In genomic region chr5:161397448-161397847, GRCh38 we compare ENCODE assay signal across 26 cellular contexts.
DNase-seq lines count a peak whose midpoint lies in the region; ATAC-seq, FAIRE-seq and TF ChIP-seq lines count a peak whose summit lies in the region.
"Had no signal": no experiment of that assay in that cellular context is flagged by ENCODE, and none has a peak within 500 bp of the region (broad histone marks: within the 10 kb centered on the region; RNA-seq: fewer than 3 reads in every experiment).

No MANE protein-coding gene starts in this region.

- H3K9me3 ChIP-seq in HepG2 (ENCODE audit: low read length): no peaks in the 10 kb centered on the region
- H3K9me3 ChIP-seq in right lobe of liver: no peaks in the 10 kb centered on the region
- H3K9me3 ChIP-seq in A549: no peaks in the 10 kb centered on the region
- no peaks in the 10 kb centered on the region; the same call in 1 of the 2 replicates for H3K9me3 ChIP-seq in K562 (replicated peaks; ENCODE audit: control insufficient read depth, insufficient read depth, low read depth, low read length)
- H3K9me3 ChIP-seq in PC-3 (ENCODE audit: low read length): peaks cover 12% of the 10 kb centered on the region; the same call in 1 of the 2 replicates
- H3K9me3 ChIP-seq: BE2C, BLaER1 had no signal

- TF ChIP-seq CTCF in HepG2 (CRISPR knock-in tag; IDR thresholded peaks at IDR 0.05) (no peak), right lobe of liver (IDR thresholded peaks at IDR 0.05) (no peak), A549 (IDR thresholded peaks at IDR 0.05) (no peak), K562 (IDR thresholded peaks at IDR 0.05 in 2 of 3, conservative IDR thresholded peaks at IDR 0.05 in 1 of 3; ENCODE audit: insufficient read depth in 2 of 3, low read depth in 1 of 3, low read length in 3 of 3) (no peak), PC-3 (conservative IDR thresholded peaks at IDR 0.05; ENCODE audit: low read depth, low read length) (no peak)

- H3K9ac ChIP-seq in HepG2 (ENCODE audit: insufficient read depth, low read depth, low read length): no peak overlapping the region
- H3K9ac ChIP-seq in K562 (ENCODE audit: insufficient read depth in 1 of 2, low read depth in 2 of 2, low read length in 2 of 2): no peak overlapping the region
- no peak overlapping the region for H3K9ac ChIP-seq in PC-3 (ENCODE audit: low read length)
- H3K9ac ChIP-seq: BLaER1 had no signal

- POLR2A ChIA-PET in HepG2 (lab: Yijun Ruan, JAX) (no interaction called here), A549 (lab: Yijun Ruan, JAX) (no interaction called here), K562 (lab: Yijun Ruan, JAX) (no interaction called here), PC-3 (lab: Charles Lee; ENCODE audit: unreplicated experiment) (no interaction called here)

- no peak overlapping the region for H3K27ac ChIP-seq in HepG2 (ENCODE audit: extremely low read length, insufficient read depth, low read length)
- H3K27ac ChIP-seq in right lobe of liver: no peak overlapping the region
- no peak overlapping the region for H3K27ac ChIP-seq in A549
- H3K27ac ChIP-seq in K562 (ENCODE audit: extremely low read depth, low read depth, low read length): no peak overlapping the region
- no peak overlapping the region for H3K27ac ChIP-seq in PC-3 (ENCODE audit: low read length)
- H3K27ac ChIP-seq: BLaER1 had no signal

- CTCF ChIA-PET in HepG2 (lab: Yijun Ruan, JAX; ENCODE audit: low intra/inter-chr PET ratio, low total read pairs) (no interaction called here), A549 (lab: Yijun Ruan, JAX) (no interaction called here), K562 (lab: Yijun Ruan, JAX; ENCODE audit: low intra/inter-chr PET ratio) (no interaction called here), PC-3 (lab: Charles Lee) (no interaction called here)

- H3K4me1 ChIP-seq in HepG2 (ENCODE audit: insufficient read depth, low read length) (no peaks in the 10 kb centered on the region), right lobe of liver (no peaks in the 10 kb centered on the region), A549 (no peaks in the 10 kb centered on the region), K562 (replicated peaks in 1 of 2; ENCODE audit: control insufficient read depth in 2 of 2, insufficient read depth in 2 of 2, low read length in 2 of 2) (no peaks in the 10 kb centered on the region), PC-3 (ENCODE audit: insufficient read depth, low read length) (no peaks in the 10 kb centered on the region)
- H3K4me1 ChIP-seq: BE2C had no signal

- no peaks in the 10 kb centered on the region for H3K9me2 ChIP-seq in PC-3 (replicated peaks; ENCODE audit: low read length)

- 1% methylated on average over 4 of the region's 4 CpGs for WGBS in HepG2 (ENCODE audit: low lambda C conversion rate)
- 52% methylated on average over 4 of the region's 4 CpGs for WGBS in right lobe of liver (ENCODE audit: insufficient coverage, low coverage, low lambda C conversion rate, missing lambda C conversion rate)
- WGBS in A549 (ENCODE audit: missing lambda C conversion rate): 2% methylated on average over 4 of the region's 4 CpGs
- WGBS in K562 (ENCODE audit: insufficient coverage, low coverage, missing lambda C conversion rate): 0% methylated on average over 4 of the region's 4 CpGs

- intact Hi-C loops in HepG2 (cut with micrococcal nuclease; ENCODE audit: unreplicated experiment): no loop called here
- intact Hi-C loops in right lobe of liver (cut with DNase I): no loop called here
- intact Hi-C loops in K562 (cut with micrococcal nuclease): no loop called here
- intact Hi-C loops in PC-3 (cut with micrococcal nuclease): no loop called here

- H3K9me1 ChIP-seq in K562 (ENCODE audit: control insufficient read depth, insufficient read depth, low read length): no peaks in the 10 kb centered on the region

- H2AFZ ChIP-seq in HepG2 (ENCODE audit: low read length) (no peak overlapping the region), K562 (ENCODE audit: low read depth, low read length) (no peak overlapping the region), PC-3 (ENCODE audit: low read length) (no peak overlapping the region)

- TF ChIP-seq EP300 in HepG2 (IDR thresholded peaks at IDR 0.05; ENCODE audit: low read depth in 2 of 2, low read length in 2 of 2): no peak
- TF ChIP-seq EP300 in HepG2 (CRISPR knock-in tag; IDR thresholded peaks at IDR 0.05; ENCODE audit: borderline replicate concordance): no peak
- no peak for TF ChIP-seq EP300 in A549 (IDR thresholded peaks at IDR 0.05)
- no peak for TF ChIP-seq EP300 in K562 (IDR thresholded peaks at IDR 0.05; ENCODE audit: low read length)

- no peaks in the 10 kb centered on the region for H3F3A ChIP-seq in PC-3 (ENCODE audit: low read length, unreplicated experiment)

- DNase-seq in HepG2 (ENCODE audit: low spot score): no peak
- DNase-seq in right lobe of liver: no peak
- no peak for DNase-seq in A549 (ENCODE audit: low read depth in 1 of 2, low spot score in 1 of 2)
- no peak for DNase-seq in K562 (ENCODE audit: extremely low read depth in 1 of 4, low spot score in 3 of 4)
- DNase-seq in PC-3: no peak
- DNase-seq: 8988T; ACHN; BE2C; C1 segment of cervical spinal cord; CD4-positive, alpha-beta memory T cell; CD4-positive, CD25-positive, alpha-beta regulatory T cell; CD8-positive, alpha-beta memory T cell; COR-L47; DMS 273 treated with DMSO at 0.1 percent for 48 hours; DMS153; DMS53; DMS79; DND-41; EL; GDM1 had no signal

- H3K4me3 ChIP-seq in HepG2 (replicated peaks in 1 of 3; ENCODE audit: insufficient read depth in 1 of 3, low read depth in 2 of 3, low read length in 3 of 3) (no peak overlapping the region), right lobe of liver (no peak overlapping the region), A549 (no peak overlapping the region), K562 (no peak overlapping the region), PC-3 (ENCODE audit: low read length) (no peak overlapping the region)
- H3K4me3 ChIP-seq: BLaER1, GM12878 had no signal

- TF ChIP-seq RAD21 in HepG2 (CRISPR knock-in tag; IDR thresholded peaks at IDR 0.05) (no peak), A549 (conservative IDR thresholded peaks at IDR 0.05 in 1 of 2, IDR thresholded peaks at IDR 0.05 in 1 of 2) (no peak), K562 (CRISPR knock-in tag; conservative IDR thresholded peaks at IDR 0.05 in 1 of 2, IDR thresholded peaks at IDR 0.05 in 1 of 2) (no peak)

- H3K27me3 ChIP-seq in HepG2 (ENCODE audit: control insufficient read depth in 1 of 2, insufficient read depth in 2 of 2, low read length in 2 of 2) (no peaks in the 10 kb centered on the region), right lobe of liver (no peaks in the 10 kb centered on the region), K562 (ENCODE audit: control insufficient read depth in 2 of 2, insufficient read depth in 2 of 2, low read length in 2 of 2) (no peaks in the 10 kb centered on the region), PC-3 (ENCODE audit: low read length) (no peaks in the 10 kb centered on the region)
- H3K27me3 ChIP-seq: BE2C, BLaER1 had no signal

- ATAC-seq in HepG2 (no peak), right lobe of liver (no peak), A549 (no peak), K562 (no peak), GM18909 (IDR thresholded peaks at IDR 0.05; ENCODE audit: poor library complexity, unreplicated experiment) (no peak), PC-3 (no peak)
- ATAC-seq: GM12878 had no signal

- BruUV-seq in HepG2 (replicated peaks; lab: Mats Ljungman, UMichigan) (no TSS peak), K562 (replicated peaks; lab: Mats Ljungman, UMichigan) (no TSS peak), PC-3 (replicated peaks; lab: Mats Ljungman, UMichigan) (no TSS peak)

- in situ Hi-C loops in HepG2 (cut with HindIII; ENCODE audit: extremely low pct_ligation_motif_present, low pct_unique_long_range_greater_than_20kb) (no loop called here), K562 (cut with MboI) (no loop called here)

- no peak for TF ChIP-seq POLR2A in HepG2 (IDR thresholded peaks at IDR 0.05; ENCODE audit: insufficient read depth in 1 of 2, low read depth in 2 of 2, low read length in 2 of 2)
- no peak for TF ChIP-seq POLR2A in right lobe of liver (IDR thresholded peaks at IDR 0.05)
- TF ChIP-seq POLR2A in A549 (IDR thresholded peaks at IDR 0.05; ENCODE audit: low read length): no peak
- no peak for TF ChIP-seq POLR2A in K562 (conservative IDR thresholded peaks at IDR 0.05)

- FAIRE-seq in HepG2 (lab: Jason Lieb, UNC) (no peak), A549 (lab: Jason Lieb, UNC) (no peak), K562 (lab: Jason Lieb, UNC) (no peak)
- FAIRE-seq: GM12878, GM12892, GM18507, GM19239 had no signal

- no peaks in the 10 kb centered on the region for H3K79me2 ChIP-seq in HepG2 (ENCODE audit: insufficient read depth, low read length)
- H3K79me2 ChIP-seq in K562 (ENCODE audit: control insufficient read depth, insufficient read depth, low read length): no peaks in the 10 kb centered on the region
- H3K79me2 ChIP-seq in PC-3 (ENCODE audit: low read length): no peaks in the 10 kb centered on the region

- H3K36me3 ChIP-seq in HepG2 (replicated peaks in 1 of 2; ENCODE audit: control insufficient read depth in 1 of 2, insufficient read depth in 2 of 2, low read length in 2 of 2) (no peaks in the 10 kb centered on the region), right lobe of liver (no peaks in the 10 kb centered on the region), K562 (ENCODE audit: control insufficient read depth, insufficient read depth, low read length) (no peaks in the 10 kb centered on the region), PC-3 (ENCODE audit: low read depth, low read length) (no peaks in the 10 kb centered on the region)
- H3K36me3 ChIP-seq: BE2C, BLaER1 had no signal

- H4K20me1 ChIP-seq in HepG2 (ENCODE audit: insufficient read depth, low read length): no peaks in the 10 kb centered on the region
- H4K20me1 ChIP-seq in K562 (replicated peaks; ENCODE audit: control insufficient read depth, insufficient read depth, low read length): no peaks in the 10 kb centered on the region
- no peaks in the 10 kb centered on the region for H4K20me1 ChIP-seq in PC-3 (ENCODE audit: low read length)
- H4K20me1 ChIP-seq: BLaER1 had no signal

- H3K4me2 ChIP-seq in HepG2 (ENCODE audit: low read depth, low read length) (no peak overlapping the region), A549 (no peak overlapping the region), K562 (ENCODE audit: insufficient read depth, low read length) (no peak overlapping the region), PC-3 (ENCODE audit: low read length) (no peak overlapping the region)
- H3K4me2 ChIP-seq: BLaER1 had no signal

TF ChIP-seq in HepG2, 621 proteins besides CTCF, POLR2A, EP300 and RAD21 (continues in another document):
- peak; percentile 38; the same call in 1 of the 2 replicates for TF ChIP-seq MAFF (IDR thresholded peaks at IDR 0.05; ENCODE audit: low read depth, low read length)
- TF ChIP-seq KLF6 (CRISPR knock-in tag; IDR thresholded peaks at IDR 0.05): no peak

TF ChIP-seq in A549, 52 proteins besides CTCF, POLR2A, EP300 and RAD21:
- TF ChIP-seq MAFK (IDR thresholded peaks at IDR 0.05; ENCODE audit: partially characterized antibody) (peak; percentile 67), JUNB (IDR thresholded peaks at IDR 0.05) (no peak)
TF ChIP-seq in A549: peak in this region for 1.

TF ChIP-seq in K562, 482 proteins besides CTCF, POLR2A, EP300 and RAD21 (continues in another document):
- TF ChIP-seq SMARCE1 (IDR thresholded peaks at IDR 0.05) (no peak), C11orf30 (IDR thresholded peaks at IDR 0.05; ENCODE audit: low read depth) (peak; percentile 29; the same call in 1 of the 2 replicates)

Comparison
In these comparisons a context has a peak if more than half of its experiments do, and no peak if none do; other contexts are left out.
1. Of the 241 proteins assayed by ChIP-seq in both HepG2 and K562: peak only in HepG2: MAFF and MAFK; only in K562: none; in both: none; in neither: 239.